In the genomic region with DNA sequence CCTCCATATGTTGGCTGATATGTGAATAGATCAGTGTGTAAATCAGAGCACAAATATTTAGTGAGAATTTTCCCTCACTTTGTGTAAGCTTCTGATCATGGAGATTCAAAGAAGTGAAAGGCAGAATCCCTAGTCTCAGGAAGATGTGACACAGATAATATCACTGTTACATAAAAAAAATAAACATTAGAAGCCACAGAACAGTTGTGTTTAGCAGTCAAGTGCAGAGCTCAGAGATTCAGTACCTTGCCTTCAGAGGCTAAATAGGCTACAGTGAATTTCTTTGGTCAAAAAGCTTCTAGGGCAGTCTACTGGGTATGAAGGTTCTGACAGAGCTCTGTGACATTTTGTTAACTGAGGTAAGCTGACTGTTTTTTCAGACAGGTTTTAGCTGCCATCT, we compare ENCODE assay signal across 2 cellular contexts.
TF ChIP-seq lines count a peak whose summit lies in the region.

No MANE protein-coding gene starts in this region.

TF ChIP-seq in IMR-90, 13 proteins besides CTCF, POLR2A, EP300 and RAD21:
- TF ChIP-seq RFX5 (IDR thresholded peaks at IDR 0.05; ENCODE audit: low read depth, low read length) = no peak
- no peak for TF ChIP-seq RCOR1 (IDR thresholded peaks at IDR 0.05; ENCODE audit: insufficient replicate concordance, low read length)
- TF ChIP-seq CHD1 (IDR thresholded peaks at IDR 0.05; ENCODE audit: low read depth, low read length) = no peak
- no peak for TF ChIP-seq MAZ (IDR thresholded peaks at IDR 0.05; ENCODE audit: borderline replicate concordance, low read depth, low read length)

TF ChIP-seq in endothelial cell of umbilical vein, 7 proteins besides CTCF, POLR2A, EP300 and RAD21:
- TF ChIP-seq GATA2 (IDR thresholded peaks at IDR 0.05; ENCODE audit: insufficient read depth, insufficient read length, low read depth, low read length) = no peak
- no peak for TF ChIP-seq MYC (IDR thresholded peaks at IDR 0.05; ENCODE audit: low read depth, low read length)
- TF ChIP-seq POLR2AphosphoS5 (IDR thresholded peaks at IDR 0.05; ENCODE audit: insufficient read depth, low read depth, low read length) = no peak
- no peak for TF ChIP-seq FOS (IDR thresholded peaks at IDR 0.05; ENCODE audit: borderline replicate concordance, insufficient read depth, low read length)
- no peak for TF ChIP-seq EZH2 (IDR thresholded peaks at IDR 0.05; ENCODE audit: borderline replicate concordance, low read depth, low read length, severe bottlenecking)
TF ChIP-seq in endothelial cell of umbilical vein: peak in this region for 0.
